Comparison of ENCODE assay signal across 22 cellular contexts in the genomic region with DNA sequence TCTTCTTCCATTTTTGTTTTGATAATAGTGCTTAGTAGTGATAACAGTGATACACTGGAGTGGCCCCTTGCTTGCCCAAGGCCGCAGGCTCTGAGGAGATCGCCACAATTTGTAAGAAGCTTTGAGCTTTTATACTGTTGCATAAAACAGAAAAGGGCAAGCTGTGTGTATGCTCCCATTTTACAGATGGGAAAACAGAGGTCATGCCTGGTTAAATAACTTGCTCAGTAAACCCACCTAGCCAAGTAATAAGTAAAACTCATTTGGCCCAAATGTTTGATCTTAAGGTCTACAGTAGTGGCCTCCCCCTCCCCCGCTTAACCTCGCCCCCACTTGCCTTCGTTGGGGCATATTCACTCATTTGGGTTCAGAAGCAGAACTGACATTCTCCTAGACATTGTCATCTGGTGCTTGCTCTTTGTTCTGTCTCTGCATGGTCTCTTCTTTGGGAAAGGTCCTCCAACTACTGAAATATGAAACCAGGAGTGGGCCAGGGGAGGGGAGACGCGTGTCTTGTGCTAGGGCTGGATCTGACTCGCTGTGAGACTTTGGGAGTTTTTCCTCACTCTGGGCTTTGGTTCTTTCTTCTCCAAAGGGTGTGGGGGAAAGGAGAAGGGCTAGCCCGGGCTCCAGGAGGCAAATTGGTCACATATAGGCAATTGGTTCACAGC.
DNase-seq lines count a peak whose midpoint lies in the region; ATAC-seq and TF ChIP-seq lines count a peak whose summit lies in the region.
"Had no signal": no experiment of that assay in that cellular context is flagged by ENCODE, and none has a peak within 500 bp of the region (broad histone marks: within the 10 kb centered on the region; RNA-seq: fewer than 3 reads in every experiment).

No MANE protein-coding gene starts in this region.

- no peak overlapping the region for H2BK20ac ChIP-seq in H9 (ENCODE audit: low read depth, low read length, poor library complexity, severe bottlenecking)

- no peaks in the 10 kb centered on the region for H3K36me3 Mint-ChIP-seq in H9 (ENCODE audit: insufficient read depth in 1 of 3, low read depth in 3 of 3)
- H3K36me3 Mint-ChIP-seq in activated CD4-positive, alpha-beta T cell treated with anti-CD3 and anti-CD28 coated beads, Interleukin-2, amount 10 ng/mL, durations not matched to agents 7 days and 5 days (ENCODE audit: low read depth) = no peaks in the 10 kb centered on the region
- H3K36me3 Mint-ChIP-seq in activated CD8-positive, alpha-beta memory T cell treated with anti-CD3 and anti-CD28 coated beads, Interleukin-2, amount 10 ng/mL, durations not matched to agents 7 days and 5 days = no peaks in the 10 kb centered on the region

- H3K27ac Mint-ChIP-seq in H9 = peak overlapping the region in 1 of 3 experiments; percentile 33; a peak in 1 of 7 replicates
- H3K27ac Mint-ChIP-seq in activated CD4-positive, alpha-beta T cell treated with anti-CD3 and anti-CD28 coated beads, Interleukin-2, amount 10 ng/mL, durations not matched to agents 7 days and 5 days = no peak overlapping the region
- H3K27ac Mint-ChIP-seq in activated CD8-positive, alpha-beta memory T cell treated with anti-CD3 and anti-CD28 coated beads, Interleukin-2, amount 10 ng/mL, durations not matched to agents 7 days and 5 days = no peak overlapping the region
- H3K27ac Mint-ChIP-seq: CD4-positive, alpha-beta T cell had no signal

- intact Hi-C loops in sigmoid colon (cut with DNase I) = no loop called here

- H4K20me1 ChIP-seq in H9 (ENCODE audit: control insufficient read depth, insufficient read depth, insufficient read length) = no peaks in the 10 kb centered on the region
- H4K20me1 ChIP-seq: BLaER1 had no signal

- H3K4me3 ChIP-seq in sigmoid colon = no peak overlapping the region
- H3K4me3 ChIP-seq: BLaER1, GM23248, SJSA1 had no signal

- no peak overlapping the region for H3K14ac ChIP-seq in H9 (ENCODE audit: insufficient read depth, low read length)

- peaks cover 7% of the 10 kb centered on the region for H3K23me2 ChIP-seq in H9 (ENCODE audit: insufficient read length, low read depth, low read length, poor library complexity, severe bottlenecking)

- H3K56ac ChIP-seq in H9 (ENCODE audit: insufficient read length, low read depth, low read length) = no peak overlapping the region

- H3K4me1 Mint-ChIP-seq in H9 = peaks cover 8 to 14% of the 10 kb centered on the region in 2 experiments
- H3K4me1 Mint-ChIP-seq in activated CD4-positive, alpha-beta T cell treated with anti-CD3 and anti-CD28 coated beads, Interleukin-2, amount 10 ng/mL, durations not matched to agents 7 days and 5 days = peaks cover 14% of the 10 kb centered on the region
- H3K4me1 Mint-ChIP-seq in activated CD8-positive, alpha-beta memory T cell treated with anti-CD3 and anti-CD28 coated beads, Interleukin-2, amount 10 ng/mL, durations not matched to agents 7 days and 5 days = peaks cover 15% of the 10 kb centered on the region

- H3K4me1 ChIP-seq in H9 (ENCODE audit: insufficient read depth, low read length) = no peaks in the 10 kb centered on the region
- peaks cover 0 to 10% (median 7%) of the 10 kb centered on the region in 4 donors for H3K4me1 ChIP-seq in sigmoid colon
- H3K4me1 ChIP-seq: SJSA1 had no signal

- H3K27me3 ChIP-seq in H9 (ENCODE audit: insufficient read depth, low read length) (no peaks in the 10 kb centered on the region; the same call in 1 of the 2 replicates), sigmoid colon (peaks cover 9 to 67% (median 27%) of the 10 kb centered on the region in 3 donors)
- H3K27me3 ChIP-seq: BLaER1 had no signal

- no peak overlapping the region for H2AFZ ChIP-seq in H9 (ENCODE audit: low read length)
- H2AFZ ChIP-seq: GM23248 had no signal

- no peaks in the 10 kb centered on the region for H3K36me3 ChIP-seq in sigmoid colon
- H3K36me3 ChIP-seq: BLaER1, SJSA1 had no signal

- H3K23ac ChIP-seq in H9 (ENCODE audit: insufficient read length, low read depth, low read length) = no peak overlapping the region

- CTCF ChIA-PET in activated CD4-positive, alpha-beta T cell treated with anti-CD3 and anti-CD28 coated beads, Interleukin-2, amount 10 ng/mL, durations not matched to agents 7 days and 5 days (lab: Charles Lee) = interaction anchor here (0.9 to 1.7 kb wide), 3 partner anchors 9 to 21 kb away, joined by 3 to 6 read pairs (median 4); no protein-coding TSS in a partner anchor
- CTCF ChIA-PET in activated CD8-positive, alpha-beta memory T cell treated with anti-CD3 and anti-CD28 coated beads, Interleukin-2, amount 10 ng/mL, durations not matched to agents 7 days and 5 days (lab: Charles Lee) = interaction anchor here (1.5 kb wide), 1 partner anchor 24 kb away, joined by 5 read pairs; no protein-coding TSS in a partner anchor

- no peak for ATAC-seq in activated CD8-positive, alpha-beta memory T cell treated with anti-CD3 and anti-CD28 coated beads, Interleukin-2, amount 10 ng/mL, durations not matched to agents 7 days and 5 days

- TF ChIP-seq POLR2A in sigmoid colon (IDR thresholded peaks at IDR 0.05) = no peak

- no peak overlapping the region for H3K4ac ChIP-seq in H9 (ENCODE audit: low read depth, low read length)

- H2BK5ac ChIP-seq in H9 (ENCODE audit: insufficient read length, low read length) = no peak overlapping the region

- H3K4me3 Mint-ChIP-seq in H9 = no peak overlapping the region
- H3K4me3 Mint-ChIP-seq in activated CD4-positive, alpha-beta T cell treated with anti-CD3 and anti-CD28 coated beads, Interleukin-2, amount 10 ng/mL, durations not matched to agents 7 days and 5 days = no peak overlapping the region
- H3K4me3 Mint-ChIP-seq in activated CD8-positive, alpha-beta memory T cell treated with anti-CD3 and anti-CD28 coated beads, Interleukin-2, amount 10 ng/mL, durations not matched to agents 7 days and 5 days = no peak overlapping the region
- H3K4me3 Mint-ChIP-seq: CD4-positive, alpha-beta T cell had no signal

- DNase-seq in NCI-H345 (lab: John Stamatoyannopoulos, UW) (peak; percentile 6), NCI-H345 treated with DMSO at 0.1 percent for 48 hours (lab: John Stamatoyannopoulos, UW; ENCODE audit: unreplicated experiment) (no peak), H9 (peak; percentile 23), islet precursor cell (peak; percentile 30), sigmoid colon (peak; percentile 33), T-helper 2 cell (no peak)
- DNase-seq in activated CD4-positive, alpha-beta T cell treated with anti-CD3 and anti-CD28 coated beads, Interleukin-2, amount 10 ng/mL, durations not matched to agents 7 days and 5 days = no peak
- DNase-seq in activated CD8-positive, alpha-beta memory T cell treated with anti-CD3 and anti-CD28 coated beads, Interleukin-2, amount 10 ng/mL, durations not matched to agents 7 days and 5 days = no peak
- DNase-seq: CD4-positive, alpha-beta T cell; GM23248; HCEC 1CT; Karpas-422; NCI-H1092 treated with DMSO at 0.1 percent for 48 hours; NCI-H1436; NCI-H187 treated with DMSO at 0.1 percent for 48 hours; NCI-H2227 treated with DMSO at 0.1 percent for 48 hours; NCI-H524; Right ventricle myocardium superior; RPMI8226 had no signal

- H4K8ac ChIP-seq in H9 (replicated peaks; ENCODE audit: insufficient read length, low read depth, low read length) = no peak overlapping the region

- H3K27ac ChIP-seq in H9 (ENCODE audit: insufficient read length, low read depth, low read length) (no peak overlapping the region), sigmoid colon (no peak overlapping the region)
- H3K27ac ChIP-seq: BLaER1, GM23248, HL-60, SJSA1 had no signal

- H3K18ac ChIP-seq in H9 (ENCODE audit: insufficient read length, low read depth, low read length) = no peak overlapping the region

- H3K9ac ChIP-seq in H9 (ENCODE audit: extremely low read depth, insufficient read length, low read length) = no peak overlapping the region
- H3K9ac ChIP-seq: BLaER1, GM23248 had no signal

- H2BK15ac ChIP-seq in H9 (ENCODE audit: low read depth, low read length) = no peak overlapping the region

- no peak overlapping the region for H4K5ac ChIP-seq in H9 (ENCODE audit: insufficient read length, low read depth, low read length)

- peaks cover 34% of the 10 kb centered on the region for H3K27me3 Mint-ChIP-seq in H9 (ENCODE audit: low read depth)
- peaks cover 12% of the 10 kb centered on the region for H3K27me3 Mint-ChIP-seq in activated CD4-positive, alpha-beta T cell treated with anti-CD3 and anti-CD28 coated beads, Interleukin-2, amount 10 ng/mL, durations not matched to agents 7 days and 5 days
- H3K27me3 Mint-ChIP-seq in activated CD8-positive, alpha-beta memory T cell treated with anti-CD3 and anti-CD28 coated beads, Interleukin-2, amount 10 ng/mL, durations not matched to agents 7 days and 5 days = peaks cover 21% of the 10 kb centered on the region

- no peak for TF ChIP-seq EP300 in sigmoid colon (IDR thresholded peaks at IDR 0.05)

- no peaks in the 10 kb centered on the region for H3K79me1 ChIP-seq in H9 (ENCODE audit: insufficient read depth, low read depth, low read length, poor library complexity, severe bottlenecking)

- POLR2A ChIA-PET in activated CD4-positive, alpha-beta T cell treated with anti-CD3 and anti-CD28 coated beads, Interleukin-2, amount 10 ng/mL, durations not matched to agents 7 days and 5 days (lab: Charles Lee) = no interaction called here

- no peak for TF ChIP-seq CTCF in H9 (conservative IDR thresholded peaks at IDR 0.05)
- TF ChIP-seq CTCF in sigmoid colon (IDR thresholded peaks at IDR 0.05) = no peak

- no peaks in the 10 kb centered on the region for H3K9me3 Mint-ChIP-seq in H9
- no peaks in the 10 kb centered on the region for H3K9me3 Mint-ChIP-seq in activated CD4-positive, alpha-beta T cell treated with anti-CD3 and anti-CD28 coated beads, Interleukin-2, amount 10 ng/mL, durations not matched to agents 7 days and 5 days
- H3K9me3 Mint-ChIP-seq in activated CD8-positive, alpha-beta memory T cell treated with anti-CD3 and anti-CD28 coated beads, Interleukin-2, amount 10 ng/mL, durations not matched to agents 7 days and 5 days (ENCODE audit: low read depth) = no peaks in the 10 kb centered on the region
- H3K9me3 Mint-ChIP-seq: CD4-positive, alpha-beta T cell had no signal

- H4K91ac ChIP-seq in H9 (ENCODE audit: insufficient read length, low read depth, low read length) = no peak overlapping the region

- H3T11ph ChIP-seq in H9 (ENCODE audit: low read length) = no peak overlapping the region

- WGBS in H9 (ENCODE audit: extremely low coverage, insufficient read length, low lambda C conversion rate) = no CpG with 5 or more reads among the region's 9 CpGs
- WGBS in sigmoid colon, 2 donors = 75 to 80% methylated on average over 9 of the region's 9 CpGs

- no peak overlapping the region for H2BK120ac ChIP-seq in H9 (ENCODE audit: low read depth, low read length, poor library complexity, severe bottlenecking)

- no peak overlapping the region for H2AK5ac ChIP-seq in H9 (ENCODE audit: insufficient read length, low read length)

- no peak overlapping the region for H3K4me2 ChIP-seq in H9 (ENCODE audit: insufficient read depth, insufficient read length, low read length)
- H3K4me2 ChIP-seq: BLaER1 had no signal

- no peak overlapping the region for H2BK12ac ChIP-seq in H9 (ENCODE audit: insufficient read length, low read depth, low read length)

- no peaks in the 10 kb centered on the region for H3K9me3 ChIP-seq in H9 (ENCODE audit: control insufficient read depth, low read depth, low read length)
- no peaks in the 10 kb centered on the region for H3K9me3 ChIP-seq in sigmoid colon
- H3K9me3 ChIP-seq: BLaER1, SJSA1 had no signal

- no peaks in the 10 kb centered on the region for H3K79me2 ChIP-seq in H9 (ENCODE audit: insufficient read depth, low read length)

Comparison
In these comparisons a context has a peak if more than half of its experiments do, and no peak if none do; other contexts are left out.
1. DNase-seq: peak in NCI-H345 (single experiment), H9 (single experiment), islet precursor cell (single experiment) and sigmoid colon (single experiment); none in NCI-H345 treated with DMSO at 0.1 percent for 48 hours (single experiment), T-helper 2 cell (0 of 5), activated CD4-positive, alpha-beta T cell treated with anti-CD3 and anti-CD28 coated beads, Interleukin-2, amount 10 ng/mL, durations not matched to agents 7 days and 5 days (single experiment) and activated CD8-positive, alpha-beta memory T cell treated with anti-CD3 and anti-CD28 coated beads, Interleukin-2, amount 10 ng/mL, durations not matched to agents 7 days and 5 days (single experiment).